Comparison of ENCODE assay signal across 8 cellular contexts in the genomic region with DNA sequence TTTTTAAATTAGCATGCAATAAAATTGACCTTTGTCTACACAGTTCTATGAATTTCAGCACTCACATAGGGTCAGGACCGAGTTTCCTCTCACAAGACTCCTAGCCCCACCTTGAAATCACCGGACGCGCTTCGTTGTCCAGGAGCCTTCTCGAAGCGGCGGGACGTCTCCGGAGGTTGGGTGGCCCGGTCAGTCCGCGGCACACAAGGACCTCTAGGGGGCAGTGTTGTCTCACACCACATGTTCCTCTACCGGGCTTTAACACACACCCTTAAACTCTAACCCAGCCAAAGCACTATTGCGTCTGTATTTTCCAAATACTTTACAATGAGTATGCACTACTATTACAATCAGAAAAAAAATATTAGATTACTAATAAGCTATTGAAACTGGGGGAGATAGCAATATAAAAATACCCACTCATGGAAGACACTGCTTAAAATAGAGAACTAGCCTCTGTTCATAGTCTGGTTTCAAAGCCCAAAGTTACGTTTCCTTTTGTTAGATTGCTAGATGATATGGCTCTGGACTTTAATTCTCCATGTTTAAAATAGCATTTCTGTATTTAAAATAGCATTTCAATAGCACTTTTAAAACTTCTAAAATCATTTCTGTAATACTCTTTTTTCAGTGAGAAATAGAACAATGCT. TPM values are rescaled to one million over a fixed set of nuclear protein-coding genes. Genes with fewer than 3 reads are reported as not detected.
DNase-seq lines count a peak whose midpoint lies in the region; ATAC-seq, FAIRE-seq and TF ChIP-seq lines count a peak whose summit lies in the region.
"Not testable (repeated sequence)": the region's sequence is repeated elsewhere in the genome, so short reads cannot be mapped to it uniquely, and the experiment has no call there.

No MANE protein-coding gene starts in this region.

- not testable (repeated sequence) for H3K27me3 ChIP-seq in pancreas

- H3K36me3 Mint-ChIP-seq in stimulated activated effector memory CD8-positive, alpha-beta T cell treated with anti-CD3 and anti-CD28 coated beads, Interleukin-12 subunit alpha, Interleukin-12 subunit beta, amount 100 ng/mL, for 72 hours: not testable (repeated sequence)

- not testable (repeated sequence) for H3K4me1 Mint-ChIP-seq in stimulated activated effector memory CD8-positive, alpha-beta T cell treated with anti-CD3 and anti-CD28 coated beads, Interleukin-12 subunit alpha, Interleukin-12 subunit beta, amount 100 ng/mL, for 72 hours

- H3K9me3 ChIP-seq in pancreas: not testable (repeated sequence)

- H3K4me3 ChIP-seq in GM12864 (ENCODE audit: low read depth, low read length); pancreas: not testable (repeated sequence)

- ATAC-seq in GM21526 (IDR thresholded peaks at IDR 0.05; ENCODE audit: low FRiP score, unreplicated experiment) (peak; percentile 85), HG03103 (IDR thresholded peaks at IDR 0.05; ENCODE audit: low read depth, unreplicated experiment) (peak; percentile 89), Right ventricle myocardium superior (ENCODE audit: poor library complexity) (peak; percentile 99), pancreas (peak; percentile 94 to 99 (median 98))
- peak; percentile 93 for ATAC-seq in stimulated activated effector memory CD8-positive, alpha-beta T cell treated with anti-CD3 and anti-CD28 coated beads, Interleukin-12 subunit alpha, Interleukin-12 subunit beta, amount 100 ng/mL, for 72 hours

- H3K4me1 ChIP-seq in pancreas: not testable (repeated sequence)

- not testable (repeated sequence) for H3K9me3 Mint-ChIP-seq in stimulated activated effector memory CD8-positive, alpha-beta T cell treated with anti-CD3 and anti-CD28 coated beads, Interleukin-12 subunit alpha, Interleukin-12 subunit beta, amount 100 ng/mL, for 72 hours

- WGBS in pancreas, 2 donors: 6% methylated on average over 12 to 14 of the region's 16 CpGs

- not testable (repeated sequence) for DNase-seq in GM12864 (ENCODE audit: low read depth); stimulated activated effector memory CD8-positive, alpha-beta T cell treated with anti-CD3 and anti-CD28 coated beads, Interleukin-12 subunit alpha, Interleukin-12 subunit beta, amount 100 ng/mL, for 72 hours (ENCODE audit: low spot score in 2 of 2)
- DNase-seq in activated CD4-positive, CD25-positive, alpha-beta regulatory T cell treated with anti-CD3 and anti-CD28 coated beads, Interleukin-2, amount 50 U/mL, for 16 hours (ENCODE audit: low read depth, low spot score): peak; percentile 1
- peak; percentile 74 for DNase-seq in activated effector memory CD4-positive, alpha-beta T cell treated with anti-CD3 and anti-CD28 coated beads, Interleukin-2, amount 50 U/mL, for 16 hours
- DNase-seq in Right ventricle myocardium superior: peak; percentile 72
- peak in 5 of 6 donors; percentile 38 to 81 (median 79) for DNase-seq in pancreas

- peak; percentile 7 for TF ChIP-seq CTCF in GM12864 (IDR thresholded peaks at IDR 0.05; ENCODE audit: low read depth, low read length, missing control alignments)
- TF ChIP-seq CTCF in pancreas (IDR thresholded peaks at IDR 0.05): peak in 3 of 4 donors; percentile 12 to 31 (median 24)

- FAIRE-seq in pancreas (lab: Jason Lieb, UNC): peak; percentile 32

- not testable (repeated sequence) for H3K4me3 Mint-ChIP-seq in stimulated activated effector memory CD8-positive, alpha-beta T cell treated with anti-CD3 and anti-CD28 coated beads, Interleukin-12 subunit alpha, Interleukin-12 subunit beta, amount 100 ng/mL, for 72 hours

- intact Hi-C loops in Right ventricle myocardium superior (cut with DNase I); pancreas (cut with DNase I): not testable (repeated sequence)

- not testable (repeated sequence) for H3K36me3 ChIP-seq in pancreas

- H3K27ac ChIP-seq in pancreas: not testable (repeated sequence)

- not testable (repeated sequence) for H3K27ac Mint-ChIP-seq in stimulated activated effector memory CD8-positive, alpha-beta T cell treated with anti-CD3 and anti-CD28 coated beads, Interleukin-12 subunit alpha, Interleukin-12 subunit beta, amount 100 ng/mL, for 72 hours

RNA-seq across cellular contexts. Expression of a gene that starts 56.0 kb away (rescaled TPM):
- 4.0 TPM for total RNA-seq in Right ventricle myocardium superior
- 1 to 10 TPM; 2.2 to 3.8 (median 2.7) TPM for total RNA-seq in pancreas
- 10 to 100 TPM in 1 of 2 donors, 1 to 10 TPM in 1; 4.3 to 13.8 TPM for polyA plus RNA-seq in pancreas
